In the genomic region with DNA sequence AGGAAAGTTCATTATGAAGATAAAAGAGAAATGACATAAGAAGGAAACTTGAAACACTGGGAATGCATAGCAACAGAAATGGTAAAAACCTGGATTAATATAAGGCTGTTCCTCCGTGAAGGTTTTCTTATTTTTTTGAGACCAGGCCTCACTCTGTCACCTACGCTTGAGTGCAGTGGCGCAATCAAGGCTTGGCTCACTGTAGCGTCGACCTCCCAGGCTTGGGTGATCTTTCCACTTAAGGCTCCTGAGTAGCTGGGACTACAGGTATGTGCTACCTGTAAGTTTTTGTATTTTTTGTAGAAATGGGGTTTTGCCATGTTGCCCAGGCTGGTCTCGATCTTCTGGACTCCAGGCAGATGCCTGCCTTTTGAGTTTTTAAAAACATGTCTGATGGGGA, we compare ENCODE assay signal across 8 cellular contexts.
"Had no signal": no experiment of that assay in that cellular context is flagged by ENCODE, and none has a peak within 500 bp of the region (broad histone marks: within the 10 kb centered on the region; RNA-seq: fewer than 3 reads in every experiment).

No MANE protein-coding gene starts in this region.

- DNase-seq: GM23248, GOT3, H7, HFFc6, IMR-90 had no signal

- H3K4me3 Mint-ChIP-seq: HFFc6 had no signal

- H3K4me1 ChIP-seq: HAP-1 had no signal

- H3K4me3 ChIP-seq: GM23248, HAP-1, K562 had no signal

- H3K36me3 ChIP-seq: HAP-1 had no signal

- H3K27ac Mint-ChIP-seq: HFFc6 had no signal

- ATAC-seq: HCT116, K562 had no signal

- H3K9me3 ChIP-seq: HAP-1 had no signal

- H3K27ac ChIP-seq: GM23248 had no signal
